20 cellular contexts compared by ENCODE assay signal in the genomic region with DNA sequence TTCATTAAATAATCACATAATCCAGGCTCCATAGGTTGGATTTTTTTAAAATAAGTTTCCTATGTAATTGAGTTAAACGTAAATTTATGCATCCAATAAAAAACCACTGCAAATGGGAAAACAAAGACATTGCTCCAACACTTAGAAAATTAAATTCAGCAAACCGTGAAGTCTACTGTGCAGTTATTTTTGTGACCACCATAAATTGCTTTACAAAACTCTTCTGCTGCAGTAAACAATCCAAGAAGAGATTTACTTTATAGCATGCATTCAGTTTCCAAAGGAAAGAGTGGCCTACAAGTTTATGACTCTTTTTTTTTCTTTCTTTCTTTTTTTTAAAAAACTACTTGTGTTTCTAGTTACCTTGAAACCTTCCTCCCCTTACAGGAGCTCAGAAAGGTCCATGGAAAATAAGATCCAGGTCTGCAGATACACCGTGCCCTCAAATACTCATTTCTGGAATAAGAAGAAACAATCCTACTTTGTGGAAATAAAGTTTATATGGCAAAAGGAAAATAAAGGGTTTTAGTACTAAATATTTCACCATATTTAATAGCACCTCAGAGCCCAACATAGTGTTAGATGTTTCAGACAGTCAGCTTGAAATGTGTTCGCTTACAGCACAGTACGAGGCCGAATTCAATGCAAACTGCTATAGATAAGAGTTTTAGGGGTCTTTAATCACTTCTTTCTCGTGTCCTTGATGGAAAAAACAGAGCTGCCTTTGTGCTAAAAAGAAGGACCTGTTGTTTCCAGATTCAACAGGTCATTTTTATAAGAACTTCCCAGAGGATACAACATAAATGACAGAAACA. TPM values are rescaled to one million over a fixed set of nuclear protein-coding genes. Genes with fewer than 3 reads are reported as not detected.
DNase-seq lines count a peak whose midpoint lies in the region; ATAC-seq and TF ChIP-seq lines count a peak whose summit lies in the region.
"Had no signal": no experiment of that assay in that cellular context is flagged by ENCODE, and none has a peak within 500 bp of the region (broad histone marks: within the 10 kb centered on the region; RNA-seq: fewer than 3 reads in every experiment).

No MANE protein-coding gene starts in this region.

- no peak for ATAC-seq in GM19455 (IDR thresholded peaks at IDR 0.05; ENCODE audit: unreplicated experiment)
- ATAC-seq: activated CD4-positive, CD25-positive, alpha-beta regulatory T cell treated with anti-CD3 and anti-CD28 coated beads, Interleukin-2, amount 50 U/mL, for 24 hours; activated CD8-positive, alpha-beta memory T cell treated with anti-CD3 and anti-CD28 coated beads, Interleukin-2, amount 10 ng/mL, durations not matched to agents 7 days and 5 days had no signal

- H3K23ac ChIP-seq in mesendoderm (ENCODE audit: low read length), result no peak overlapping the region

- H2BK5ac ChIP-seq in mesendoderm (ENCODE audit: low read length), result no peak overlapping the region

- peaks cover 15% of the 10 kb centered on the region for H3K79me2 ChIP-seq in mesendoderm (ENCODE audit: control insufficient read depth, insufficient read depth, low read length)

- H3K27ac ChIP-seq in breast epithelium (no peak overlapping the region), mesendoderm (ENCODE audit: low read depth, low read length) (no peak overlapping the region), spleen (peak overlapping the region in 6 of 8 donors; percentile 35 to 87 (median 84))
- H3K27ac ChIP-seq: colonic mucosa, heart right ventricle, RWPE1 had no signal

- H3K27me3 ChIP-seq in breast epithelium (peaks cover 3 to 40% of the 10 kb centered on the region in 2 donors), mesendoderm (ENCODE audit: insufficient read depth, low read length, poor library complexity) (no peaks in the 10 kb centered on the region), spleen (replicated peaks in 1 of 7) (peaks cover 0 to 56% (median 28%) of the 10 kb centered on the region in 7 donors)
- H3K27me3 ChIP-seq: ovary had no signal

- H3K27ac Mint-ChIP-seq in MCF 10A (ENCODE audit: low read depth, unreplicated experiment) (peak overlapping the region; percentile 79), brain (peak overlapping the region in 4 of 5 experiments; percentile 5 to 90 (median 53))
- H3K27ac Mint-ChIP-seq: activated CD8-positive, alpha-beta memory T cell treated with anti-CD3 and anti-CD28 coated beads, Interleukin-2, amount 10 ng/mL, durations not matched to agents 7 days and 5 days; CD4-positive, alpha-beta T cell had no signal

- H3K36me3 Mint-ChIP-seq in MCF 10A (ENCODE audit: insufficient read depth, unreplicated experiment) (no peaks in the 10 kb centered on the region), brain (no peaks in the 10 kb centered on the region)

- POLR2A ChIA-PET in MCF 10A (lab: Yijun Ruan, JAX), result interaction anchor here (0.7 to 3.3 kb wide), 14 partner anchors 129 to 1328 kb away, joined by 3 to 57 read pairs (median 4); partner anchors contain the start of gene HS3ST3B1

- H3K9me3 ChIP-seq in breast epithelium, result no peaks in the 10 kb centered on the region
- H3K9me3 ChIP-seq in spleen, result no peaks in the 10 kb centered on the region
- H3K9me3 ChIP-seq: colonic mucosa, heart right ventricle, ovary had no signal

- DNase-seq in MCF 10A (ENCODE audit: unreplicated experiment), result no peak
- no peak for DNase-seq in breast epithelium (ENCODE audit: low spot score in 2 of 2)
- peak; percentile 31 for DNase-seq in mesendoderm
- DNase-seq in spleen, result no peak
- no peak for DNase-seq in foreskin melanocyte
- DNase-seq in NCI-H82 treated with DMSO at 0.1 percent for 48 hours (lab: John Stamatoyannopoulos, UW; ENCODE audit: unreplicated experiment), result no peak
- DNase-seq: 8988T; activated gamma-delta T cell; colonic mucosa; DMS79 treated with DMSO at 0.1 percent for 48 hours; NCI-H1048; ovary; stimulated activated CD4-positive, alpha-beta T cell treated with anti-CD3 and anti-CD28 coated beads, Interleukin-12 subunit alpha, Interleukin-12 subunit beta, amount 100 ng/mL, for 4 hours had no signal

- H3K4me3 ChIP-seq in breast epithelium, result no peak overlapping the region
- no peak overlapping the region for H3K4me3 ChIP-seq in mesendoderm (ENCODE audit: low read length)
- H3K4me3 ChIP-seq in spleen, result peak overlapping the region in 4 of 8 donors; percentile 6 to 73 (median 54)
- H3K4me3 ChIP-seq: colonic mucosa, heart right ventricle, ovary had no signal

- no peak overlapping the region for H4K8ac ChIP-seq in mesendoderm (ENCODE audit: low read depth, low read length)

- TF ChIP-seq POLR2A in breast epithelium (IDR thresholded peaks at IDR 0.05), result no peak
- TF ChIP-seq POLR2A in spleen (IDR thresholded peaks at IDR 0.05), result no peak

- peak overlapping the region; percentile 9 for H3K4me2 ChIP-seq in mesendoderm (ENCODE audit: low read length)

- H3K4me1 ChIP-seq in breast epithelium (peaks cover 4 to 7% of the 10 kb centered on the region in 2 donors), mesendoderm (ENCODE audit: control insufficient read depth, low read depth, low read length) (peaks cover 2% of the 10 kb centered on the region), spleen (peaks cover 6 to 67% (median 35%) of the 10 kb centered on the region in 6 donors)
- H3K4me1 ChIP-seq: colonic mucosa had no signal

- CTCF ChIA-PET in MCF 10A (lab: Yijun Ruan, JAX), result interaction anchor here (0.6 to 3.6 kb wide), 31 partner anchors 8 to 1558 kb away, joined by 3 to 50 read pairs (median 3); partner anchors contain the start of genes COX10 and HS3ST3B1

- H3K4ac ChIP-seq in mesendoderm (ENCODE audit: low read depth, low read length), result no peak overlapping the region

- intact Hi-C loops in MCF 10A (cut with micrococcal nuclease), result loop anchor here (1.0 to 10.0 kb wide), 9 partner anchors 128 to 1559 kb away; no protein-coding TSS in a partner anchor
- intact Hi-C loops in breast epithelium (cut with DNase I; ENCODE audit: low total_unique reads), result no loop called here
- intact Hi-C loops in spleen (cut with DNase I; ENCODE audit: low total_unique reads), result loop anchor here (5.0 kb wide), 1 partner anchor 704 kb away; the partner anchor contains the start of gene HS3ST3B1

- peaks cover 45% of the 10 kb centered on the region for H3K4me1 Mint-ChIP-seq in MCF 10A (ENCODE audit: insufficient read depth, unreplicated experiment)
- H3K4me1 Mint-ChIP-seq in brain, result peaks cover 65% of the 10 kb centered on the region

- peak overlapping the region; percentile 88 for H3K4me3 Mint-ChIP-seq in MCF 10A (ENCODE audit: unreplicated experiment)
- H3K4me3 Mint-ChIP-seq in brain, result peak overlapping the region in 4 of 5 experiments; percentile 77 to 92 (median 80)
- H3K4me3 Mint-ChIP-seq: activated CD8-positive, alpha-beta memory T cell treated with anti-CD3 and anti-CD28 coated beads, Interleukin-2, amount 10 ng/mL, durations not matched to agents 7 days and 5 days; CD4-positive, alpha-beta T cell had no signal

- TF ChIP-seq CTCF in MCF 10A (IDR thresholded peaks at IDR 0.05; ENCODE audit: unreplicated experiment) (no peak), breast epithelium (IDR thresholded peaks at IDR 0.05) (no peak), brain (conservative IDR thresholded peaks at IDR 0.05) (no peak), spleen (IDR thresholded peaks at IDR 0.05 in 8 of 11, conservative IDR thresholded peaks at IDR 0.05 in 3 of 11) (no peak)

- WGBS in mesendoderm (ENCODE audit: extremely low coverage, insufficient coverage, low lambda C conversion rate), result no CpG with 5 or more reads among the region's 7 CpGs
- WGBS in spleen, 5 donors, result 66 to 85% (median 74%) methylated on average over 7 of the region's 7 CpGs

- no peak overlapping the region for H2BK120ac ChIP-seq in mesendoderm (ENCODE audit: low read depth, low read length)

- no peak overlapping the region for H2BK15ac ChIP-seq in mesendoderm (replicated peaks; ENCODE audit: low read depth)

- BruUV-seq in MCF 10A (replicated peaks; lab: Mats Ljungman, UMichigan), result no TSS peak

- H3K9ac ChIP-seq in mesendoderm (ENCODE audit: low read length), result peak overlapping the region; percentile 33

- H2AK5ac ChIP-seq in mesendoderm (ENCODE audit: low read length), result no peak overlapping the region

- no peak overlapping the region for H4K5ac ChIP-seq in mesendoderm (ENCODE audit: low read length)

- no peak overlapping the region for H3K18ac ChIP-seq in mesendoderm (ENCODE audit: low read length)

- H3K56ac ChIP-seq in mesendoderm (ENCODE audit: low read length), result peak overlapping the region; percentile 57

- no peaks in the 10 kb centered on the region for H3K27me3 Mint-ChIP-seq in MCF 10A (ENCODE audit: insufficient read depth, unreplicated experiment)
- peaks cover 62% of the 10 kb centered on the region for H3K27me3 Mint-ChIP-seq in brain

- peaks cover 11% of the 10 kb centered on the region for H3K79me1 ChIP-seq in mesendoderm (ENCODE audit: low read length)

- H3K36me3 ChIP-seq in breast epithelium (no peaks in the 10 kb centered on the region), mesendoderm (ENCODE audit: control insufficient read depth, insufficient read depth, low read length) (no peaks in the 10 kb centered on the region), spleen (no peaks in the 10 kb centered on the region)
- H3K36me3 ChIP-seq: colonic mucosa, heart right ventricle, ovary had no signal

- H3K9me3 Mint-ChIP-seq in MCF 10A (ENCODE audit: unreplicated experiment) (no peaks in the 10 kb centered on the region), brain (peaks cover 0 to 3% (median 0%) of the 10 kb centered on the region in 5 experiments)
- H3K9me3 Mint-ChIP-seq: CD4-positive, alpha-beta T cell had no signal

RNA-seq across cellular contexts. Expression of gene HS3ST3A1, which starts 3.2 kb away (rescaled TPM):
- total RNA-seq in MCF 10A (2022), result 7.3 and 10.4 TPM in 2 replicates
- total RNA-seq in breast epithelium, result 1 to 10 TPM in 2 of 3 donors, under 1 TPM in 1; 0.66 to 1.4 (median 1.0) TPM
- polyA plus RNA-seq in brain (ENCODE audit: insufficient read depth, low read depth, low replicate concordance), result 0.32 TPM
- 12.0 TPM for polyA plus RNA-seq in mesendoderm (2013, experiment 1 of 2)
- polyA plus RNA-seq in mesendoderm (2013, experiment 2 of 2), result 10.6 TPM
- 10 to 100 TPM; 14.2 to 25.9 (median 17.3) TPM for total RNA-seq in spleen
- 1 to 10 TPM; 1.9 to 5.1 (median 2.9) TPM for polyA plus RNA-seq in spleen

Comparison
In these comparisons a context has a peak if more than half of its experiments do, and no peak if none do; other contexts are left out.
1. H3K27ac ChIP-seq: peak in spleen (6 of 8); none in breast epithelium (0 of 2) and mesendoderm (single experiment).